Comparison of ENCODE assay signal across 23 cellular contexts in genomic region chr2:63494100-63494499, GRCh38.
"Had no signal": no experiment of that assay in that cellular context is flagged by ENCODE, and none has a peak within 500 bp of the region (broad histone marks: within the 10 kb centered on the region; RNA-seq: fewer than 3 reads in every experiment).

No MANE protein-coding gene starts in this region.

- H3K4me3 Mint-ChIP-seq: mesothelial cell of epicardium had no signal

- H3K4me1 Mint-ChIP-seq: mesothelial cell of epicardium had no signal

- H3K9me3 Mint-ChIP-seq: mesothelial cell of epicardium had no signal

- H3K27me3 ChIP-seq: dorsolateral prefrontal cortex, esophagus squamous epithelium, gastrocnemius medialis, heart right ventricle, left lung had no signal

- H3K4me1 ChIP-seq: gastrocnemius medialis, heart right ventricle, left lung, lower lobe of right lung had no signal

- H3K27ac ChIP-seq: coronary artery, dorsolateral prefrontal cortex, epithelial cell of prostate, esophagus squamous epithelium, gastrocnemius medialis, heart right ventricle, left lung, lower lobe of right lung had no signal

- H3K36me3 ChIP-seq: esophagus squamous epithelium, gastrocnemius medialis, left lung, lower lobe of right lung had no signal

- H3K27ac Mint-ChIP-seq: mesothelial cell of epicardium had no signal

- ATAC-seq: esophagus mucosa, gastrocnemius medialis, heart right ventricle, left cardiac atrium, left lung, left ventricle myocardium superior, lower lobe of right lung, mucosa of descending colon had no signal

- DNase-seq: dermis blood vessel endothelial cell; dorsolateral prefrontal cortex; effector CD4-positive, alpha-beta T cell; effector memory CD4-positive, alpha-beta T cell; erythroblast; esophagus squamous epithelium; foreskin fibroblast; foreskin melanocyte; gastrocnemius medialis; glutamatergic neuron; head of caudate nucleus; heart right ventricle; hippocampal formation; left cardiac atrium; left ventricle myocardium superior; lower lobe of right lung; mesenchymal stem cell; mucosa of descending colon had no signal

- H3K9me3 ChIP-seq: esophagus squamous epithelium, gastrocnemius medialis, heart right ventricle, left lung, lower lobe of right lung, mucosa of descending colon had no signal

- H3K4me3 ChIP-seq: coronary artery, dorsolateral prefrontal cortex, esophagus squamous epithelium, gastrocnemius medialis, heart right ventricle, left lung, lower lobe of right lung, mucosa of descending colon had no signal
